11 cellular contexts compared by ENCODE assay signal in genomic region chr6:31498748-31499147, GRCh38. TPM values are rescaled to one million over a fixed set of nuclear protein-coding genes. Genes with fewer than 3 reads are reported as not detected.
DNase-seq lines count a peak whose midpoint lies in the region; ATAC-seq, FAIRE-seq and TF ChIP-seq lines count a peak whose summit lies in the region.
"Had no signal": no experiment of that assay in that cellular context is flagged by ENCODE, and none has a peak within 500 bp of the region (broad histone marks: within the 10 kb centered on the region; RNA-seq: fewer than 3 reads in every experiment).

No MANE protein-coding gene starts in this region.

- H3K9me3 Mint-ChIP-seq in naive B cell, result no peaks in the 10 kb centered on the region

- 15 to 21% (median 17%) methylated on average over 19 to 21 of the region's 21 CpGs for WGBS in small intestine, 3 donors

- H3K36me3 ChIP-seq in small intestine (ENCODE audit: control insufficient read depth in 2 of 2, insufficient read depth in 2 of 2, low read length in 2 of 2), result no peaks in the 10 kb centered on the region
- H3K36me3 ChIP-seq: thyroid gland had no signal

- no peaks in the 10 kb centered on the region for H3K4me1 ChIP-seq in small intestine (ENCODE audit: control insufficient read depth in 2 of 2, insufficient read depth in 1 of 2, low read depth in 1 of 2, low read length in 1 of 2)

- ATAC-seq in naive B cell (ENCODE audit: low read depth in 2 of 2), result no peak

- H3K27ac Mint-ChIP-seq in naive B cell, result peak overlapping the region in 5 of 6 donors; percentile 16 to 97 (median 39)

- peak overlapping the region; percentile 25 for H3K4me3 ChIP-seq in HL-60 (replicated peaks; ENCODE audit: insufficient read depth, low read length)
- peak overlapping the region in 1 of 2 donors; percentile 26 for H3K4me3 ChIP-seq in small intestine (ENCODE audit: low read depth in 1 of 2, low read length in 2 of 2)

- H3K27me3 Mint-ChIP-seq in naive B cell, result no peaks in the 10 kb centered on the region

- H3K4me3 Mint-ChIP-seq in naive B cell, result peak overlapping the region; percentile 88 to 99 (median 94)

- no peak overlapping the region for H3K27ac ChIP-seq in HL-60 (replicated peaks)
- H3K27ac ChIP-seq in small intestine (ENCODE audit: low read depth in 1 of 2, low read length in 1 of 2), result no peak overlapping the region

- DNase-seq in CD1c-positive myeloid dendritic cell (ENCODE audit: extremely low spot score), result peak; percentile 26
- DNase-seq in HL-60 (ENCODE audit: low read depth in 1 of 2, low spot score in 1 of 2), result no peak
- DNase-seq in cerebellum (ENCODE audit: low spot score), result peak; percentile 8
- no peak for DNase-seq in naive B cell
- no peak for DNase-seq in NAMALWA (ENCODE audit: low spot score)
- no peak for DNase-seq in midbrain (lab: John Stamatoyannopoulos, UW)
- DNase-seq in activated CD4-positive, CD25-positive, alpha-beta regulatory T cell treated with anti-CD3 and anti-CD28 coated beads, Interleukin-2, amount 50 U/mL, for 72 hours, result no peak
- DNase-seq in small intestine, result no peak

- peaks cover 65 to 88% (median 80%) of the 10 kb centered on the region in 3 donors for H3K4me1 Mint-ChIP-seq in naive B cell

- no peaks in the 10 kb centered on the region for H3K27me3 ChIP-seq in HL-60 (ENCODE audit: insufficient read depth, poor library complexity, severe bottlenecking)
- no peaks in the 10 kb centered on the region for H3K27me3 ChIP-seq in small intestine (ENCODE audit: control insufficient read depth in 2 of 2, insufficient read depth in 2 of 2, low read length in 2 of 2)
- H3K27me3 ChIP-seq: thyroid gland had no signal

- FAIRE-seq in small intestine (lab: Jason Lieb, UNC), result no peak

- no peaks in the 10 kb centered on the region for H3K9me3 ChIP-seq in small intestine (ENCODE audit: control insufficient read depth, low read depth)
- H3K9me3 ChIP-seq: thyroid gland had no signal

- TF ChIP-seq CTCF in HL-60 (IDR thresholded peaks at IDR 0.05; ENCODE audit: insufficient read depth, low read length), result no peak

- H3K36me3 Mint-ChIP-seq in naive B cell, result no peaks in the 10 kb centered on the region

RNA-seq across cellular contexts. Expression of gene MICB, which starts 0.8 kb away (rescaled TPM):
- 0.36 TPM for total RNA-seq in cerebellum
- 10 to 100 TPM in 3 of 6 donors, 1 to 10 TPM in 3; 4.4 to 14.3 (median 9.7) TPM for polyA plus RNA-seq in naive B cell (ENCODE audit: low read depth in 6 of 6)
- 1 to 10 TPM; 1.3 to 6.1 (median 2.7) TPM for polyA plus RNA-seq in small intestine

RNA-seq across cellular contexts. Expression of gene MCCD1, which starts 30.0 kb away (rescaled TPM):
- total RNA-seq in cerebellum, result not detected
- polyA plus RNA-seq in naive B cell (ENCODE audit: low read depth in 6 of 6) (not detected), small intestine (not detected)
- total RNA-seq: activated CD8-positive, alpha-beta memory T cell treated with anti-CD3 and anti-CD28 coated beads for 36 hours; LHCN-M2; thyroid gland had no signal

RNA-seq across cellular contexts. Expression of gene DDX39B, which starts 43.1 kb away (rescaled TPM):
- total RNA-seq in cerebellum, result 245 TPM
- polyA plus RNA-seq in naive B cell (ENCODE audit: low read depth in 6 of 6) (100 to 1,000 TPM in 1 of 6 donors, 10 to 100 TPM in 5; 41.6 to 117 (median 74.5) TPM), small intestine (100 to 1,000 TPM; 307 to 406 (median 311) TPM)

RNA-seq across cellular contexts. Expression of gene ATP6V1G2, which starts 47.7 kb away (rescaled TPM):
- total RNA-seq in cerebellum, result 48.2 TPM
- polyA plus RNA-seq in naive B cell (ENCODE audit: low read depth in 6 of 6) (under 1 TPM in 2 of 6 donors, not detected in 4; 0.67 to 0.69 TPM), small intestine (1 to 10 TPM in 2 of 3 donors, under 1 TPM in 1; 0.81 to 6.3 (median 2.0) TPM)

RNA-seq across cellular contexts. Expression of gene NFKBIL1, which starts 48.7 kb away (rescaled TPM):
- 15.3 TPM for total RNA-seq in cerebellum
- polyA plus RNA-seq in naive B cell (ENCODE audit: low read depth in 6 of 6) (10 to 100 TPM in 2 of 6 donors, 1 to 10 TPM in 3, under 1 TPM in 1; 0.24 to 11.4 (median 8.9) TPM), small intestine (10 to 100 TPM; 28.9 to 47.3 (median 34.7) TPM)

Comparison
In these comparisons a context has a peak if more than half of its experiments do, and no peak if none do; other contexts are left out.
1. DNase-seq: peak in CD1c-positive myeloid dendritic cell (single experiment) and cerebellum (single experiment); none in HL-60 (0 of 2), naive B cell (single experiment), NAMALWA (single experiment), midbrain (single experiment), activated CD4-positive, CD25-positive, alpha-beta regulatory T cell treated with anti-CD3 and anti-CD28 coated beads, Interleukin-2, amount 50 U/mL, for 72 hours (single experiment) and small intestine (single experiment).